Comparison of ENCODE assay signal across 10 cellular contexts in genomic region chr5:124655211-124655880, GRCh38.
DNase-seq lines count a peak whose midpoint lies in the region; ATAC-seq and TF ChIP-seq lines count a peak whose summit lies in the region.
"Had no signal": no experiment of that assay in that cellular context is flagged by ENCODE, and none has a peak within 500 bp of the region (broad histone marks: within the 10 kb centered on the region; RNA-seq: fewer than 3 reads in every experiment).

No MANE protein-coding gene starts in this region.

- no peak for ATAC-seq in GM18870 (IDR thresholded peaks at IDR 0.05; ENCODE audit: unreplicated experiment)
- ATAC-seq: GM23338; naive thymus-derived CD8-positive, alpha-beta T cell had no signal

- peaks cover 7% of the 10 kb centered on the region for H3K36me3 ChIP-seq in DOHH2 (ENCODE audit: control insufficient read depth, low read length)
- H3K36me3 ChIP-seq in MG63 = no peaks in the 10 kb centered on the region
- H3K36me3 ChIP-seq in mesodermal cell (ENCODE audit: control insufficient read depth, insufficient read depth, low read length) = peaks cover 7% of the 10 kb centered on the region

- peak overlapping the region; percentile 64 for H3K4me3 ChIP-seq in DOHH2 (ENCODE audit: low read length)
- peak overlapping the region; percentile 19 for H3K4me3 ChIP-seq in MG63
- peak overlapping the region; percentile 6 for H3K4me3 ChIP-seq in astrocyte of the spinal cord (ENCODE audit: low read depth, low read length)
- H3K4me3 ChIP-seq in mesodermal cell (ENCODE audit: extremely low read depth, insufficient read depth, low read length, poor library complexity, severe bottlenecking) = no peak overlapping the region
- H3K4me3 ChIP-seq: GM23338 had no signal

- peaks cover 50% of the 10 kb centered on the region for H3F3A ChIP-seq in DOHH2 (ENCODE audit: control insufficient read depth, insufficient read depth)

- in situ Hi-C loops in astrocyte of the spinal cord (cut with HindIII; ENCODE audit: low sequenced_read_pairs) = no loop called here

- H4K20me1 ChIP-seq in DOHH2 (ENCODE audit: control insufficient read depth, insufficient read depth, low read depth, low read length) = no peaks in the 10 kb centered on the region

- peaks cover 93% of the 10 kb centered on the region for H3K79me2 ChIP-seq in DOHH2 (ENCODE audit: control insufficient read depth, low read length)

- H3K4me1 ChIP-seq in DOHH2 (ENCODE audit: control insufficient read depth, low read length) (peaks cover 100% of the 10 kb centered on the region), mesodermal cell (ENCODE audit: control insufficient read depth, insufficient read depth, low read length, poor library complexity, severe bottlenecking) (peaks cover 77% of the 10 kb centered on the region)

- DNase-seq in MG63 = peak; percentile 74
- peak; percentile 83 for DNase-seq in astrocyte of the spinal cord (ENCODE audit: low read depth, low spot score)
- no peak for DNase-seq in NCI-H774 (lab: John Stamatoyannopoulos, UW)
- no peak for DNase-seq in epidermal melanocyte (ENCODE audit: insufficient read length, low spot score)
- DNase-seq in activated effector memory CD4-positive, alpha-beta T cell treated with Interleukin-2 at 50 U/mL for 16 hours = no peak
- DNase-seq: naive thymus-derived CD8-positive, alpha-beta T cell had no signal

- H3K4me2 ChIP-seq in DOHH2 (ENCODE audit: low read length) = peak overlapping the region; percentile 86

- 90 to 93% methylated on average over 3 to 4 of the region's 8 CpGs for WGBS in mesodermal cell (ENCODE audit: insufficient coverage in 2 of 2), 2 experiments

- TF ChIP-seq CTCF in DOHH2 (IDR thresholded peaks at IDR 0.05; ENCODE audit: low read depth, low read length, poor library complexity, severe bottlenecking) = no peak
- TF ChIP-seq CTCF in astrocyte of the spinal cord (IDR thresholded peaks at IDR 0.05; ENCODE audit: low read depth, low read length) = no peak

- no peaks in the 10 kb centered on the region for H3K27me3 ChIP-seq in DOHH2 (ENCODE audit: control insufficient read depth, low read length)
- H3K27me3 ChIP-seq in MG63 = no peaks in the 10 kb centered on the region

- no peaks in the 10 kb centered on the region for H3K9me3 ChIP-seq in DOHH2 (ENCODE audit: control insufficient read depth, insufficient read depth, low read length)
- no peaks in the 10 kb centered on the region for H3K9me3 ChIP-seq in MG63
- no peaks in the 10 kb centered on the region for H3K9me3 ChIP-seq in mesodermal cell (ENCODE audit: control insufficient read depth, low read length)

- no peaks in the 10 kb centered on the region for H3K9me2 ChIP-seq in DOHH2 (replicated peaks; ENCODE audit: control insufficient read depth, low read length)

- H3K27ac ChIP-seq in DOHH2 (ENCODE audit: low read depth, low read length) (peak overlapping the region; percentile 89), mesodermal cell (ENCODE audit: low read depth, low read length, severe bottlenecking) (peak overlapping the region; percentile 72)

Comparison
In these comparisons a context has a peak if more than half of its experiments do, and no peak if none do; other contexts are left out.
1. DNase-seq: peak in MG63 (single experiment) and astrocyte of the spinal cord (single experiment); none in NCI-H774 (single experiment), epidermal melanocyte (single experiment) and activated effector memory CD4-positive, alpha-beta T cell treated with Interleukin-2 at 50 U/mL for 16 hours (single experiment).